In the genomic region with DNA sequence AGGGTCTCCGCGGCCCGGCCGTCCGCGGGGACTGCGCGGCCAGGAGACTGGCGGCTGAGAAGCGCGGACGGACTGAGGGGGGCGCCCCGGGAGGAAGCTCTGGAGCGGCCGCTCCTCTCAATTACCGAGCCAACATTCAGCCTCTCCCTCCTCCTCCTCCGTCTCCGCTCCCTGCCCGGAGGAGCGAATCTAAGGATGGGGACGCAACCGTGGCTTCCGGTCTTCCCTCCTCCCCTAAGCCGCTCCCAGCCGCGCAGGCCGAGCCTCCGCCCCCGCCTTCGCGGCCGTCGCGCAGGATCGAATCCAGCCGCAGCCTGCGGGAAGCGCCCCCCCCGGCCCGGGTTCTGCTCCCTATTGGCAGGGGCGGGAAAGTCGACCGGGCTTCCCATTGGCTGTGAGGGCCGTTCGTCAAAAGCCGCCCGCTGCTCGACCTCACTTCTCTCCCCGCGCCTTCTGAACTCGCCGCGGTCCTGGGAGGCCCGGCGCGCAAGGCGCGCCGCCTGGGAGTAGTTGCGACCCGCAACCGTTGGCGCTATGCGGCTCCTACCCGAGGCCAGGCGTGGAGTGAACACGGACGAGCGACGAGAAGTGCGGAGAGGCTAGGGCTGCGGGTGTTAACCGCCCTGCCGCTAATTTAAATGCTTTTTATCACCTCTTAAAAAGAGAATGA, we compare ENCODE assay signal across 2 cellular contexts.
A peak's percentile ranks its signal among the peaks of the same experiment; 100 is the strongest.
TF ChIP-seq lines count a peak whose summit lies in the region.

A gene (minus strand): TSS at position 197 of the 670 bp plus-strand sequence. CDS start 302 bp downstream, outside the sequence.

TF ChIP-seq in HEK293, 187 proteins besides CTCF, POLR2A, EP300 and RAD21 (continued from another document and continues in another):
- TF ChIP-seq IKZF3 (tag by site-specific recombination; IDR thresholded peaks at IDR 0.05) (peak; percentile 99), ZBTB48 (tag by site-specific recombination; IDR thresholded peaks at IDR 0.05) (peak; percentile 64; the same call in 1 of the 2 replicates), ZNF133 (tag by site-specific recombination; IDR thresholded peaks at IDR 0.05) (no peak), ZNF529 (tag by site-specific recombination; IDR thresholded peaks at IDR 0.05; ENCODE audit: insufficient replicate concordance) (no peak), ZNF76 (tag by site-specific recombination; IDR thresholded peaks at IDR 0.05; ENCODE audit: borderline replicate concordance, low read depth) (peak; percentile 15; the same call in 1 of the 2 replicates), ZNF138 (tag by site-specific recombination; IDR thresholded peaks at IDR 0.05; ENCODE audit: borderline replicate concordance) (no peak), ZNF776 (tag by site-specific recombination; IDR thresholded peaks at IDR 0.05; ENCODE audit: borderline replicate concordance) (no peak), TCF7L2 (IDR thresholded peaks at IDR 0.05; ENCODE audit: borderline replicate concordance, low read depth, low read length) (peak; percentile 85; the same call in 1 of the 2 replicates)
- TF ChIP-seq, protein P1, sequence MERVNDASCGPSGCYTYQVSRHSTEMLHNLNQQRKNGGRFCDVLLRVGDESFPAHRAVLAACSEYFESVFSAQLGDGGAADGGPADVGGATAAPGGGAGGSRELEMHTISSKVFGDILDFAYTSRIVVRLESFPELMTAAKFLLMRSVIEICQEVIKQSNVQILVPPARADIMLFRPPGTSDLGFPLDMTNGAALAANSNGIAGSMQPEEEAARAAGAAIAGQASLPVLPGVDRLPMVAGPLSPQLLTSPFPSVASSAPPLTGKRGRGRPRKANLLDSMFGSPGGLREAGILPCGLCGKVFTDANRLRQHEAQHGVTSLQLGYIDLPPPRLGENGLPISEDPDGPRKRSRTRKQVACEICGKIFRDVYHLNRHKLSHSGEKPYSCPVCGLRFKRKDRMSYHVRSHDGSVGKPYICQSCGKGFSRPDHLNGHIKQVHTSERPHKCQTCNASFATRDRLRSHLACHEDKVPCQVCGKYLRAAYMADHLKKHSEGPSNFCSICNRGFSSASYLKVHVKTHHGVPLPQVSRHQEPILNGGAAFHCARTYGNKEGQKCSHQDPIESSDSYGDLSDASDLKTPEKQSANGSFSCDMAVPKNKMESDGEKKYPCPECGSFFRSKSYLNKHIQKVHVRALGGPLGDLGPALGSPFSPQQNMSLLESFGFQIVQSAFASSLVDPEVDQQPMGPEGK (tag by site-specific recombination; IDR thresholded peaks at IDR 0.05) = peak; percentile 96
- TF ChIP-seq, protein P2, sequence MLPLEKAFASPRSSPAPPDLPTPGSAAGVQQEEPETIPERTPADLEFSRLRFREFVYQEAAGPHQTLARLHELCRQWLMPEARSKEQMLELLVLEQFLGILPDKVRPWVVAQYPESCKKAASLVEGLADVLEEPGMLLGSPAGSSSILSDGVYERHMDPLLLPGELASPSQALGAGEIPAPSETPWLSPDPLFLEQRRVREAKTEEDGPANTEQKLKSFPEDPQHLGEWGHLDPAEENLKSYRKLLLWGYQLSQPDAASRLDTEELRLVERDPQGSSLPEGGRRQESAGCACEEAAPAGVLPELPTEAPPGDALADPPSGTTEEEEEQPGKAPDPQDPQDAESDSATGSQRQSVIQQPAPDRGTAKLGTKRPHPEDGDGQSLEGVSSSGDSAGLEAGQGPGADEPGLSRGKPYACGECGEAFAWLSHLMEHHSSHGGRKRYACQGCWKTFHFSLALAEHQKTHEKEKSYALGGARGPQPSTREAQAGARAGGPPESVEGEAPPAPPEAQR (tag by site-specific recombination; IDR thresholded peaks at IDR 0.05) = no peak
- TF ChIP-seq, protein P3, sequence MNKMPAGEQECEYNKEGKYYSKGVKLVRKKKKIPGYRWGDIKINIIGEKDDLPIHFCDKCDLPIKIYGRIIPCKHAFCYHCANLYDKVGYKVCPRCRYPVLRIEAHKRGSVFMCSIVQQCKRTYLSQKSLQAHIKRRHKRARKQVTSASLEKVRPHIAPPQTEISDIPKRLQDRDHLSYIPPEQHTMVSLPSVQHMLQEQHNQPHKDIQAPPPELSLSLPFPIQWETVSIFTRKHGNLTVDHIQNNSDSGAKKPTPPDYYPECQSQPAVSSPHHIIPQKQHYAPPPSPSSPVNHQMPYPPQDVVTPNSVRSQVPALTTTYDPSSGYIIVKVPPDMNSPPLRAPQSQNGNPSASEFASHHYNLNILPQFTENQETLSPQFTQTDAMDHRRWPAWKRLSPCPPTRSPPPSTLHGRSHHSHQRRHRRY (tag by site-specific recombination; IDR thresholded peaks at IDR 0.05) = no peak
- TF ChIP-seq, protein P4, sequence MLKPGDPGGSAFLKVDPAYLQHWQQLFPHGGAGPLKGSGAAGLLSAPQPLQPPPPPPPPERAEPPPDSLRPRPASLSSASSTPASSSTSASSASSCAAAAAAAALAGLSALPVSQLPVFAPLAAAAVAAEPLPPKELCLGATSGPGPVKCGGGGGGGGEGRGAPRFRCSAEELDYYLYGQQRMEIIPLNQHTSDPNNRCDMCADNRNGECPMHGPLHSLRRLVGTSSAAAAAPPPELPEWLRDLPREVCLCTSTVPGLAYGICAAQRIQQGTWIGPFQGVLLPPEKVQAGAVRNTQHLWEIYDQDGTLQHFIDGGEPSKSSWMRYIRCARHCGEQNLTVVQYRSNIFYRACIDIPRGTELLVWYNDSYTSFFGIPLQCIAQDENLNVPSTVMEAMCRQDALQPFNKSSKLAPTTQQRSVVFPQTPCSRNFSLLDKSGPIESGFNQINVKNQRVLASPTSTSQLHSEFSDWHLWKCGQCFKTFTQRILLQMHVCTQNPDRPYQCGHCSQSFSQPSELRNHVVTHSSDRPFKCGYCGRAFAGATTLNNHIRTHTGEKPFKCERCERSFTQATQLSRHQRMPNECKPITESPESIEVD (tag by site-specific recombination; IDR thresholded peaks at IDR 0.05) = no peak
- TF ChIP-seq, protein P5, sequence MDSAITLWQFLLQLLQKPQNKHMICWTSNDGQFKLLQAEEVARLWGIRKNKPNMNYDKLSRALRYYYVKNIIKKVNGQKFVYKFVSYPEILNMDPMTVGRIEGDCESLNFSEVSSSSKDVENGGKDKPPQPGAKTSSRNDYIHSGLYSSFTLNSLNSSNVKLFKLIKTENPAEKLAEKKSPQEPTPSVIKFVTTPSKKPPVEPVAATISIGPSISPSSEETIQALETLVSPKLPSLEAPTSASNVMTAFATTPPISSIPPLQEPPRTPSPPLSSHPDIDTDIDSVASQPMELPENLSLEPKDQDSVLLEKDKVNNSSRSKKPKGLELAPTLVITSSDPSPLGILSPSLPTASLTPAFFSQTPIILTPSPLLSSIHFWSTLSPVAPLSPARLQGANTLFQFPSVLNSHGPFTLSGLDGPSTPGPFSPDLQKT (IDR thresholded peaks at IDR 0.05; ENCODE audit: borderline replicate concordance, low read depth, low read length) = no peak
- TF ChIP-seq, protein P6, sequence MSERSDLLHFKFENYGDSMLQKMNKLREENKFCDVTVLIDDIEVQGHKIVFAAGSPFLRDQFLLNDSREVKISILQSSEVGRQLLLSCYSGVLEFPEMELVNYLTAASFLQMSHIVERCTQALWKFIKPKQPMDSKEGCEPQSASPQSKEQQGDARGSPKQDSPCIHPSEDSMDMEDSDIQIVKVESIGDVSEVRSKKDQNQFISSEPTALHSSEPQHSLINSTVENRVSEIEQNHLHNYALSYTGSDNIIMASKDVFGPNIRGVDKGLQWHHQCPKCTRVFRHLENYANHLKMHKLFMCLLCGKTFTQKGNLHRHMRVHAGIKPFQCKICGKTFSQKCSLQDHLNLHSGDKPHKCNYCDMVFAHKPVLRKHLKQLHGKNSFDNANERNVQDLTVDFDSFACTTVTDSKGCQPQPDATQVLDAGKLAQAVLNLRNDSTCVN (tag by site-specific recombination; optimal IDR thresholded peaks at IDR 0.05) = peak; percentile 86

TF ChIP-seq in SK-N-SH, 30 proteins besides CTCF, POLR2A, EP300 and RAD21 (continued from another document):
- TF ChIP-seq, protein P7, sequence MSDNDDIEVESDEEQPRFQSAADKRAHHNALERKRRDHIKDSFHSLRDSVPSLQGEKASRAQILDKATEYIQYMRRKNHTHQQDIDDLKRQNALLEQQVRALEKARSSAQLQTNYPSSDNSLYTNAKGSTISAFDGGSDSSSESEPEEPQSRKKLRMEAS (IDR thresholded peaks at IDR 0.05; ENCODE audit: low read depth) = peak; percentile 53
- TF ChIP-seq FOSL2 (IDR thresholded peaks at IDR 0.05; ENCODE audit: borderline replicate concordance, low read depth) (no peak), YY1 (IDR thresholded peaks at IDR 0.05; ENCODE audit: low read depth) (no peak; the same call in 1 of the 2 replicates), JUND (IDR thresholded peaks at IDR 0.05) (no peak), RFX5 (IDR thresholded peaks at IDR 0.05; ENCODE audit: low read length) (peak; percentile 7; the same call in 1 of the 2 replicates), RXRA (IDR thresholded peaks at IDR 0.05; ENCODE audit: borderline replicate concordance, low read depth) (peak; percentile 55; the same call in 1 of the 2 replicates), NFIC (IDR thresholded peaks at IDR 0.05; ENCODE audit: borderline replicate concordance) (peak; percentile 30; the same call in 1 of the 2 replicates), FOXM1 (IDR thresholded peaks at IDR 0.05; ENCODE audit: low read depth) (no peak; the same call in 1 of the 2 replicates)
- TF ChIP-seq, protein P8, sequence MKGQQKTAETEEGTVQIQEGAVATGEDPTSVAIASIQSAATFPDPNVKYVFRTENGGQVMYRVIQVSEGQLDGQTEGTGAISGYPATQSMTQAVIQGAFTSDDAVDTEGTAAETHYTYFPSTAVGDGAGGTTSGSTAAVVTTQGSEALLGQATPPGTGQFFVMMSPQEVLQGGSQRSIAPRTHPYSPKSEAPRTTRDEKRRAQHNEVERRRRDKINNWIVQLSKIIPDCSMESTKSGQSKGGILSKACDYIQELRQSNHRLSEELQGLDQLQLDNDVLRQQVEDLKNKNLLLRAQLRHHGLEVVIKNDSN (IDR thresholded peaks at IDR 0.05; ENCODE audit: borderline replicate concordance, low read depth) = no peak
